Comparison of ENCODE assay signal across 18 cellular contexts in genomic region chr3:61901986-61902385, GRCh38.
"Had no signal": no experiment of that assay in that cellular context is flagged by ENCODE, and none has a peak within 500 bp of the region (broad histone marks: within the 10 kb centered on the region; RNA-seq: fewer than 3 reads in every experiment).

No MANE protein-coding gene starts in this region.

- H3K36me3 ChIP-seq: ascending aorta, cardiac muscle cell, heart right ventricle, right lobe of liver had no signal

- H3K36me3 Mint-ChIP-seq: activated naive CD8-positive, alpha-beta T cell treated with anti-CD3 and anti-CD28 coated beads, Interleukin-2, amount 10 ng/mL, durations not matched to agents 7 days and 5 days; memory B cell; natural killer cell treated with Interleukin-12 subunit alpha and Interleukin-12 subunit beta and Interleukin-15 and Interleukin-18, amount 100 ng/mL, for 72 hours; stimulated activated naive B cell treated with anti-CD40 and anti-IgM and Interleukin-4, amounts not matched to agents 10 μg/mL and 1 μg/mL and 100 μg/mL, for 72 hours; WTC11 had no signal

- H3K9me3 ChIP-seq: ascending aorta, heart right ventricle, right lobe of liver had no signal

- H3K27ac Mint-ChIP-seq: activated CD8-positive, alpha-beta T cell treated with anti-CD3 and anti-CD28 coated beads, Interleukin-2, amount 10 ng/mL, durations not matched to agents 7 days and 5 days; activated naive CD8-positive, alpha-beta T cell treated with anti-CD3 and anti-CD28 coated beads, Interleukin-2, amount 10 ng/mL, durations not matched to agents 7 days and 5 days; memory B cell; natural killer cell treated with Interleukin-12 subunit alpha and Interleukin-12 subunit beta and Interleukin-15 and Interleukin-18, amount 100 ng/mL, for 72 hours; progenitor cell of endocrine pancreas; stimulated activated naive B cell treated with anti-CD40 and anti-IgM and Interleukin-4, amounts not matched to agents 10 μg/mL and 1 μg/mL and 100 μg/mL, for 72 hours had no signal

- H3K27me3 Mint-ChIP-seq: memory B cell; natural killer cell treated with Interleukin-12 subunit alpha and Interleukin-12 subunit beta and Interleukin-15 and Interleukin-18, amount 100 ng/mL, for 72 hours; progenitor cell of endocrine pancreas had no signal

- H3K9me3 Mint-ChIP-seq: memory B cell, WTC11 had no signal

- H3K4me1 Mint-ChIP-seq: activated naive CD8-positive, alpha-beta T cell treated with anti-CD3 and anti-CD28 coated beads, Interleukin-2, amount 10 ng/mL, durations not matched to agents 7 days and 5 days had no signal

- H3K4me3 Mint-ChIP-seq: activated CD8-positive, alpha-beta T cell treated with anti-CD3 and anti-CD28 coated beads, Interleukin-2, amount 10 ng/mL, durations not matched to agents 7 days and 5 days; activated naive CD8-positive, alpha-beta T cell treated with anti-CD3 and anti-CD28 coated beads, Interleukin-2, amount 10 ng/mL, durations not matched to agents 7 days and 5 days; memory B cell; natural killer cell treated with Interleukin-12 subunit alpha and Interleukin-12 subunit beta and Interleukin-15 and Interleukin-18, amount 100 ng/mL, for 72 hours; stimulated activated naive B cell treated with anti-CD40 and anti-IgM and Interleukin-4, amounts not matched to agents 10 μg/mL and 1 μg/mL and 100 μg/mL, for 72 hours; WTC11 had no signal

- ATAC-seq: activated CD8-positive, alpha-beta T cell treated with anti-CD3 and anti-CD28 coated beads, Interleukin-2, amount 10 ng/mL, durations not matched to agents 7 days and 5 days; left lobe of liver; natural killer cell treated with Interleukin-12 subunit alpha and Interleukin-12 subunit beta and Interleukin-15 and Interleukin-18, amount 100 ng/mL, for 72 hours; right lobe of liver; stimulated activated naive B cell treated with anti-CD40 and anti-IgM and Interleukin-4, amounts not matched to agents 10 μg/mL and 1 μg/mL and 100 μg/mL, for 72 hours had no signal

- H3K27me3 ChIP-seq: ascending aorta, cardiac muscle cell, heart right ventricle, right lobe of liver had no signal

- H3K4me3 ChIP-seq: ascending aorta, cardiac muscle cell, coronary artery, heart right ventricle, right lobe of liver had no signal

- DNase-seq: activated CD4-positive, alpha-beta T cell treated with anti-CD3 and anti-CD28 coated beads for 48 hours; activated CD8-positive, alpha-beta memory T cell treated with anti-CD3 and anti-CD28 coated beads, Interleukin-2, amount 50 U/mL, for 48 hours; activated CD8-positive, alpha-beta T cell treated with anti-CD3 and anti-CD28 coated beads, Interleukin-2, amount 10 ng/mL, durations not matched to agents 7 days and 5 days; activated naive CD8-positive, alpha-beta T cell treated with anti-CD3 and anti-CD28 coated beads, Interleukin-2, amount 10 ng/mL, durations not matched to agents 7 days and 5 days; effector CD4-positive, alpha-beta T cell; heart right ventricle; occipital lobe; right lobe of liver; stimulated activated naive B cell treated with anti-CD40 and anti-IgM and Interleukin-4, amounts not matched to agents 10 μg/mL and 1 μg/mL and 100 μg/mL, for 72 hours; trophoblast cell had no signal

- H3K27ac ChIP-seq: coronary artery, heart right ventricle, right lobe of liver had no signal
